ENCODE assay signal across 18 cellular contexts in the genomic region with DNA sequence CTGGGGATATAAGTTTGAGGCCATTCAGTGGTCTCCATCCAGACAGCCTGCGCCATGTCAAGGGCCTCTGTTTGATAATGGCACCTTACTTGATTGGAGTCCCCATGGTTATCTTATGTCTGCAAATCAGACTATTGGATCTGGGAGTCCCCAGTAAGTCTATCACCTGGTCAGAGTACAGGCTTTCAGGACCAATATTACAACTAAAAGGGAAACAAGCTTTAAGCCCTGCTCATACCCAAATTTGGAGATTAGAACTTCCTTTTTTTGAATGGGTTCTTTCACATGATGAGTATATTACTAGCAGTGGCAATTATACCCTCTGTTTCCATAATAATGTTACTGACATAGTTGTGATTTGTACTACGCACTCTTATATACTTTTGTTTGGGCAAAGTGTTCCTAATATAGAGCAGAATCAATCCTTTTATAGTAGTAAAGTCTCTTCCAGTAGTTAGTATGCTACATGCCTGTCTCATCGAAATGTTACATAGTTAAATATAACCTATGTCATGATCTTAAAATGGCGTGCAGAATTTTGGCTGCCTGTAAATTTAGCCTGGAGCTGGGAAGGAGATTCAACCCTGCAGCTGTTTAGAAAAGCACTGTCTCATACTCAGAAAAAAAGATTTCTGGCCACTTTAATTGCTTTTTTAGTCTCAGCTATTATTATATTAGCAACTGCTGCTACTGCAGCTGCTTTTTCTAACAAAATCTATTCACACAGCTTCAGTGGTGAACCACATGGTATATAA. TPM values are rescaled to one million over a fixed set of nuclear protein-coding genes. Genes with fewer than 3 reads are reported as not detected.
DNase-seq lines count a peak whose midpoint lies in the region; ATAC-seq, FAIRE-seq and TF ChIP-seq lines count a peak whose summit lies in the region.
"Had no signal": no experiment of that assay in that cellular context is flagged by ENCODE, and none has a peak within 500 bp of the region (broad histone marks: within the 10 kb centered on the region; RNA-seq: fewer than 3 reads in every experiment).

No MANE protein-coding gene starts in this region.

- ATAC-seq in HG03045 (IDR thresholded peaks at IDR 0.05; ENCODE audit: unreplicated experiment), result peak; percentile 27
- ATAC-seq in HG02840 (IDR thresholded peaks at IDR 0.05; ENCODE audit: low FRiP score, unreplicated experiment), result no peak
- ATAC-seq: left cardiac atrium had no signal

- DNase-seq in GM12865 (ENCODE audit: low read depth), result peak; percentile 72
- DNase-seq in GM19239 (ENCODE audit: insufficient read length, low spot score), result no peak
- peak; percentile 45 for DNase-seq in OCI-M1 (lab: John Stamatoyannopoulos, UW)
- no peak for DNase-seq in activated CD8-positive, alpha-beta memory T cell treated with anti-CD3 and anti-CD28 coated beads for 24 hours
- DNase-seq in HuH-7 (ENCODE audit: low spot score), result no peak
- DNase-seq in cerebellum (ENCODE audit: low spot score), result no peak
- DNase-seq: activated CD4-positive, alpha-beta T cell treated with anti-CD3 and anti-CD28 coated beads for 48 hours; heart right ventricle; left cardiac atrium; NCI-H187; NCI-H526; SHP77 treated with DMSO at 0.1 percent for 48 hours; stimulated activated CD4-positive, alpha-beta T cell treated with anti-CD3 and anti-CD28 coated beads, Interleukin-2, amount 100 ng/mL, for 24 hours; T-helper 9 cell had no signal

- FAIRE-seq in GM19239 (lab: Jason Lieb, UNC), result peak; percentile 26
- FAIRE-seq: astrocyte had no signal

- no peak overlapping the region for H3K4me3 ChIP-seq in GM12865 (ENCODE audit: low read depth, low read length)
- H3K4me3 ChIP-seq: heart right ventricle, tibial nerve had no signal

- no peak for TF ChIP-seq CTCF in GM12865 (IDR thresholded peaks at IDR 0.05; ENCODE audit: insufficient read depth, low read depth, low read length, missing control alignments)

RNA-seq across cellular contexts. Expression of a gene that starts 4.9 kb away (rescaled TPM):
- total RNA-seq in cerebellum, result not detected
- total RNA-seq: astrocyte, heart right ventricle, left cardiac atrium, tibial nerve had no signal

RNA-seq across cellular contexts. Expression of a gene that starts 23.5 kb away (rescaled TPM):
- total RNA-seq in cerebellum, result not detected
- total RNA-seq: astrocyte, heart right ventricle, left cardiac atrium, tibial nerve had no signal

RNA-seq across cellular contexts. Expression of a gene that starts 37.1 kb away (rescaled TPM):
- total RNA-seq in cerebellum, result not detected
- total RNA-seq: astrocyte, heart right ventricle, left cardiac atrium, tibial nerve had no signal

Comparison
In these comparisons a context has a peak if more than half of its experiments do, and no peak if none do; other contexts are left out.
1. DNase-seq: peak in GM12865 (single experiment) and OCI-M1 (single experiment); none in GM19239 (single experiment), activated CD8-positive, alpha-beta memory T cell treated with anti-CD3 and anti-CD28 coated beads for 24 hours (single experiment), HuH-7 (single experiment) and cerebellum (single experiment).